ENCODE assay signal across 8 cellular contexts in genomic region chr12:53149992-53150391, GRCh38. TPM values are rescaled to one million over a fixed set of nuclear protein-coding genes. Genes with fewer than 3 reads are reported as not detected.
"Had no signal": no experiment of that assay in that cellular context is flagged by ENCODE, and none has a peak within 500 bp of the region (broad histone marks: within the 10 kb centered on the region; RNA-seq: fewer than 3 reads in every experiment).

No MANE protein-coding gene starts in this region.

RNA-seq across cellular contexts. Expression of gene SOAT2, which starts 46.7 kb away (rescaled TPM):
- total RNA-seq: ascending aorta; dermis microvascular lymphatic vessel endothelial cell; endothelial cell of umbilical vein; esophagus squamous epithelium; T-helper 1 cell treated with Interleukin-12 subunit alpha and Interleukin-12 subunit beta and Interleukin-4 antibody, amounts not matched to agents 30 ng/mL and 1 ng/mL, for 36 hours; WTC11 had no signal
- polyA plus RNA-seq: endothelial cell of umbilical vein, fibroblast of lung had no signal

RNA-seq across cellular contexts. Expression of gene IGFBP6, which starts 52.5 kb away (rescaled TPM):
- total RNA-seq: T-helper 1 cell treated with Interleukin-12 subunit alpha and Interleukin-12 subunit beta and Interleukin-4 antibody, amounts not matched to agents 30 ng/mL and 1 ng/mL, for 36 hours had no signal

RNA-seq across cellular contexts. Expression of gene ITGB7, which starts 57.1 kb away (rescaled TPM):
- total RNA-seq: dermis microvascular lymphatic vessel endothelial cell, endothelial cell of umbilical vein, frontal cortex had no signal
